35 cellular contexts compared by ENCODE assay signal in genomic region chr15:40293905-40294895, GRCh38. TPM values are rescaled to one million over a fixed set of nuclear protein-coding genes. Genes with fewer than 3 reads are reported as not detected.
DNase-seq lines count a peak whose midpoint lies in the region; ATAC-seq and TF ChIP-seq lines count a peak whose summit lies in the region.
"Had no signal": no experiment of that assay in that cellular context is flagged by ENCODE, and none has a peak within 500 bp of the region (broad histone marks: within the 10 kb centered on the region; RNA-seq: fewer than 3 reads in every experiment).

No MANE protein-coding gene starts in this region.

- no peaks in the 10 kb centered on the region for H4K20me1 ChIP-seq in neural cell (ENCODE audit: insufficient read depth)
- H4K20me1 ChIP-seq in GM23248 (ENCODE audit: insufficient read depth), result no peaks in the 10 kb centered on the region

- intact Hi-C loops in Right ventricle myocardium superior (cut with DNase I) (no loop called here), left cardiac atrium (cut with DNase I) (no loop called here), spleen (cut with DNase I; ENCODE audit: low total_unique reads) (no loop called here), tibial artery (cut with DNase I; ENCODE audit: low total_unique reads) (no loop called here), colonic mucosa (cut with DNase I) (no loop called here)

- H3K4me1 ChIP-seq in spleen (peaks cover 0 to 26% (median 7%) of the 10 kb centered on the region in 6 donors), tibial artery (peaks cover 0 to 14% (median 12%) of the 10 kb centered on the region in 4 donors), GM23248 (ENCODE audit: insufficient read depth) (no peaks in the 10 kb centered on the region), colonic mucosa (peaks cover 4% of the 10 kb centered on the region)
- H3K4me1 ChIP-seq: parathyroid adenoma had no signal

- H3K4me2 ChIP-seq in neural cell (ENCODE audit: low read length) (peak overlapping the region; percentile 18), GM23248 (ENCODE audit: unreplicated experiment) (no peak overlapping the region)

- H3K9ac ChIP-seq in neural cell (ENCODE audit: low read length) (peak overlapping the region; percentile 53), GM23248 (no peak overlapping the region), colonic mucosa (ENCODE audit: low read depth in 2 of 2, low read length in 2 of 2) (no peak overlapping the region)
- H3K9ac ChIP-seq: parathyroid adenoma had no signal

- H3K36me3 ChIP-seq in neural cell (ENCODE audit: insufficient read depth, low read length) (no peaks in the 10 kb centered on the region), spleen (peaks cover 3 to 100% (median 65%) of the 10 kb centered on the region in 6 donors), tibial artery (no peaks in the 10 kb centered on the region), GM23248 (ENCODE audit: low read depth) (no peaks in the 10 kb centered on the region), colonic mucosa (no peaks in the 10 kb centered on the region)
- H3K36me3 ChIP-seq: esophagus muscularis mucosa, thyroid gland had no signal

- H3K4me3 ChIP-seq in neural cell (ENCODE audit: low read length) (peak overlapping the region; percentile 51), spleen (no peak overlapping the region), tibial artery (no peak overlapping the region), GM23248 (no peak overlapping the region), colonic mucosa (no peak overlapping the region)
- H3K4me3 ChIP-seq: esophagus muscularis mucosa, GM12878, heart left ventricle, lung, stomach, thyroid gland had no signal

- TF ChIP-seq EP300 in neural cell (conservative IDR thresholded peaks at IDR 0.05; ENCODE audit: poor library complexity, severe bottlenecking), result peak; percentile 80

- no peaks in the 10 kb centered on the region for H3K79me2 ChIP-seq in neural cell (replicated peaks; ENCODE audit: insufficient read depth, low read length)
- no peaks in the 10 kb centered on the region for H3K79me2 ChIP-seq in GM23248 (ENCODE audit: insufficient read depth)
- H3K79me2 ChIP-seq: parathyroid adenoma had no signal

- no peak overlapping the region for H3K4me3 Mint-ChIP-seq in chondrocyte (ENCODE audit: unreplicated experiment)
- H3K4me3 Mint-ChIP-seq: activated naive CD8-positive, alpha-beta T cell treated with anti-CD3 and anti-CD28 coated beads for 36 hours; activated T-cell treated with anti-CD3 and anti-CD28 coated beads, Interleukin-2, amount 50 U/mL, for 24 hours; CD8-positive, alpha-beta T cell; naive thymus-derived CD8-positive, alpha-beta T cell; T-helper 17 cell had no signal

- WGBS in spleen, 5 donors, result 88 to 93% (median 90%) methylated on average over 14 to 20 of the region's 20 CpGs
- 80 to 81% methylated on average over 20 of the region's 20 CpGs for WGBS in GM23248 (ENCODE audit: low coverage in 1 of 2, low lambda C conversion rate in 2 of 2, missing lambda C conversion rate in 2 of 2), 2 experiments

- H3K27ac Mint-ChIP-seq in chondrocyte (ENCODE audit: unreplicated experiment), result no peak overlapping the region
- H3K27ac Mint-ChIP-seq: activated naive CD8-positive, alpha-beta T cell treated with anti-CD3 and anti-CD28 coated beads for 36 hours; activated T-cell treated with anti-CD3 and anti-CD28 coated beads, Interleukin-2, amount 50 U/mL, for 24 hours; CD8-positive, alpha-beta T cell had no signal

- ATAC-seq in Right ventricle myocardium superior (ENCODE audit: poor library complexity) (no peak), left cardiac atrium (no peak)
- ATAC-seq: CD8-positive, alpha-beta T cell; GM12878; heart left ventricle; naive thymus-derived CD8-positive, alpha-beta T cell; Right ventricle myocardium inferior; sciatic nerve; T-helper 17 cell had no signal

- peaks cover 6% of the 10 kb centered on the region for H3K27me3 Mint-ChIP-seq in chondrocyte (ENCODE audit: low read depth)
- H3K27me3 Mint-ChIP-seq: activated naive CD8-positive, alpha-beta T cell treated with anti-CD3 and anti-CD28 coated beads for 36 hours; activated T-cell treated with anti-CD3 and anti-CD28 coated beads, Interleukin-2, amount 50 U/mL, for 24 hours; naive thymus-derived CD8-positive, alpha-beta T cell; T-helper 17 cell had no signal

- H3K27me3 ChIP-seq in neural cell (ENCODE audit: insufficient read depth, low read depth, low read length) (no peaks in the 10 kb centered on the region), spleen (replicated peaks in 1 of 7) (peaks cover 0 to 13% (median 0%) of the 10 kb centered on the region in 7 donors), tibial artery (peaks cover 0 to 30% of the 10 kb centered on the region in 2 donors), GM23248 (replicated peaks; ENCODE audit: insufficient read depth) (peaks cover 27% of the 10 kb centered on the region; the same call in 1 of the 2 replicates), colonic mucosa (no peaks in the 10 kb centered on the region)
- H3K27me3 ChIP-seq: esophagus muscularis mucosa, heart left ventricle, thyroid gland had no signal

- peaks cover 2% of the 10 kb centered on the region for H3K9me3 Mint-ChIP-seq in chondrocyte (ENCODE audit: low read depth)
- H3K9me3 Mint-ChIP-seq: activated naive CD8-positive, alpha-beta T cell treated with anti-CD3 and anti-CD28 coated beads for 36 hours; activated T-cell treated with anti-CD3 and anti-CD28 coated beads, Interleukin-2, amount 50 U/mL, for 24 hours; CD8-positive, alpha-beta T cell had no signal

- no peaks in the 10 kb centered on the region for H3K9me3 ChIP-seq in neural cell (ENCODE audit: low read length)
- H3K9me3 ChIP-seq in spleen, result peaks cover 0 to 1% (median 0%) of the 10 kb centered on the region in 8 donors
- no peaks in the 10 kb centered on the region for H3K9me3 ChIP-seq in tibial artery
- H3K9me3 ChIP-seq in GM23248 (ENCODE audit: low read depth), result no peaks in the 10 kb centered on the region
- no peaks in the 10 kb centered on the region for H3K9me3 ChIP-seq in colonic mucosa
- H3K9me3 ChIP-seq: esophagus muscularis mucosa, stomach, thyroid gland had no signal

- H3K36me3 Mint-ChIP-seq in chondrocyte (ENCODE audit: low read depth), result no peaks in the 10 kb centered on the region

- no peak for TF ChIP-seq RAD21 in neural cell (conservative IDR thresholded peaks at IDR 0.05)

- H2AFZ ChIP-seq in neural cell (ENCODE audit: low read depth, low read length) (no peak overlapping the region), GM23248 (no peak overlapping the region)
- H2AFZ ChIP-seq: parathyroid adenoma had no signal

- H3K27ac ChIP-seq in neural cell (ENCODE audit: low read length), result peak overlapping the region; percentile 78
- H3K27ac ChIP-seq in spleen, result no peak overlapping the region
- no peak overlapping the region for H3K27ac ChIP-seq in tibial artery
- H3K27ac ChIP-seq in GM23248, result no peak overlapping the region
- no peak overlapping the region for H3K27ac ChIP-seq in colonic mucosa
- H3K27ac ChIP-seq: esophagus muscularis mucosa, heart left ventricle, parathyroid adenoma, stomach, thyroid gland had no signal

- in situ Hi-C loops in GM23248 (cut with MboI), result no loop called here

- H3K9me2 ChIP-seq in neural cell (ENCODE audit: insufficient read depth, low read length) (no peaks in the 10 kb centered on the region), GM23248 (ENCODE audit: insufficient read depth) (no peaks in the 10 kb centered on the region)

- no peak for TF ChIP-seq CTCF in chondrocyte (IDR thresholded peaks at IDR 0.05)
- TF ChIP-seq CTCF in neural cell (IDR thresholded peaks at IDR 0.05; ENCODE audit: poor library complexity, severe bottlenecking), result no peak
- TF ChIP-seq CTCF in spleen (IDR thresholded peaks at IDR 0.05 in 8 of 11, conservative IDR thresholded peaks at IDR 0.05 in 3 of 11), result no peak
- TF ChIP-seq CTCF in tibial artery (IDR thresholded peaks at IDR 0.05), result no peak
- TF ChIP-seq CTCF in colonic mucosa (IDR thresholded peaks at IDR 0.05), result no peak

- H3F3A ChIP-seq in neural cell (ENCODE audit: insufficient read depth, low read length, poor library complexity, severe bottlenecking) (no peaks in the 10 kb centered on the region), GM23248 (ENCODE audit: insufficient read depth) (no peaks in the 10 kb centered on the region)

- peak; percentile 27 for DNase-seq in Right ventricle myocardium superior
- DNase-seq in left cardiac atrium, result no peak
- DNase-seq in chondrocyte (ENCODE audit: low spot score), result peak; percentile 84
- DNase-seq in spleen, result peak; percentile 47
- DNase-seq in tibial artery, result no peak
- no peak for DNase-seq in GM23248
- DNase-seq in colonic mucosa, result no peak
- DNase-seq: activated CD4-positive, CD25-positive, alpha-beta regulatory T cell; activated effector memory CD4-positive, alpha-beta T cell treated with anti-CD3 and anti-CD28 coated beads, Interleukin-2, amount 50 U/mL, for 16 hours; activated naive CD8-positive, alpha-beta T cell treated with anti-CD3 and anti-CD28 coated beads for 36 hours; activated T-cell treated with anti-CD3 and anti-CD28 coated beads, Interleukin-2, amount 50 U/mL, for 24 hours; AML-193; CD8-positive, alpha-beta T cell; cortex of kidney; foreskin fibroblast; HCEC 1CT; islet precursor cell; MV-4-11; naive thymus-derived CD8-positive, alpha-beta T cell; NCI-H510A treated with DMSO at 0.1 percent for 48 hours; stimulated activated CD4-positive, alpha-beta T cell treated with anti-CD3 and anti-CD28 coated beads, Interleukin-12 subunit alpha, Interleukin-12 subunit beta, amount 100 ng/mL, for 4 hours; stimulated activated CD4-positive, alpha-beta T cell treated with anti-CD3 and anti-CD28 coated beads, Interleukin-2, amount 100 ng/mL, for 48 hours; stomach; T-helper 17 cell; thyroid gland had no signal

- TF ChIP-seq POLR2A in spleen (IDR thresholded peaks at IDR 0.05), result no peak

- peaks cover 5% of the 10 kb centered on the region for H3K4me1 Mint-ChIP-seq in chondrocyte (ENCODE audit: low read depth)
- H3K4me1 Mint-ChIP-seq: activated naive CD8-positive, alpha-beta T cell treated with anti-CD3 and anti-CD28 coated beads for 36 hours had no signal

RNA-seq across cellular contexts. Expression of gene ANKRD63, which starts 11.3 kb away (rescaled TPM):
- total RNA-seq in Right ventricle myocardium superior (0.65 TPM), left cardiac atrium (under 1 TPM in 1 of 2 donors, not detected in 1; 0.65 TPM), chondrocyte (0.25 to 1.1 TPM in 2 of 3 replicates, not detected in the other), spleen (not detected), colonic mucosa (not detected)
- polyA plus RNA-seq in neural cell (2.1 TPM in 1 of 2 replicates, not detected in the other), spleen (not detected), GM23248 (2016; fragmentation: Nextera tagmentation; extraction: Ambion mirVana) (not detected in 2 replicates)
- polyA minus RNA-seq in neural cell, result not detected in 2 replicates
- not detected in 2 replicates for total RNA-seq in GM23248 (2014; rRNA removed; shearing (Covaris generic))
- total RNA-seq: activated naive CD8-positive, alpha-beta T cell treated with anti-CD3 and anti-CD28 coated beads for 36 hours; bronchial epithelial cell; CD8-positive, alpha-beta T cell; esophagus muscularis mucosa; GM12878; lung; mononuclear cell; sciatic nerve had no signal
- polyA plus RNA-seq: GM12878, heart left ventricle, lung, stomach had no signal

RNA-seq across cellular contexts. Expression of gene PLCB2, which starts 13.5 kb away (rescaled TPM):
- total RNA-seq in Right ventricle myocardium superior, result 7.7 TPM
- total RNA-seq in left cardiac atrium, result 10 to 100 TPM in 1 of 2 donors, 1 to 10 TPM in 1; 8.4 to 13.5 TPM
- total RNA-seq in chondrocyte, result 1.4 to 3.4 TPM (median 2.8 TPM) in 3 replicates
- 7.4 and 9.2 TPM in 2 replicates for polyA plus RNA-seq in neural cell
- 3.2 and 4.1 TPM in 2 replicates for polyA minus RNA-seq in neural cell
- 100 to 1,000 TPM; 175 to 247 (median 189) TPM for total RNA-seq in spleen
- polyA plus RNA-seq in spleen, result 100 to 1,000 TPM in 2 of 3 donors, 10 to 100 TPM in 1; 63.8 to 190 (median 168) TPM
- total RNA-seq in GM23248 (2014; rRNA removed; shearing (Covaris generic)), result 0.54 and 0.76 TPM in 2 replicates
- polyA plus RNA-seq in GM23248 (2016; fragmentation: Nextera tagmentation; extraction: Ambion mirVana), result 1.1 TPM in 2 replicates
- 1 to 10 TPM; 5.7 to 9.5 TPM for total RNA-seq in colonic mucosa
- total RNA-seq: bronchial epithelial cell had no signal

RNA-seq across cellular contexts. Expression of gene INAFM2, which starts 29.3 kb away (rescaled TPM):
- 56.2 TPM for total RNA-seq in Right ventricle myocardium superior
- 10 to 100 TPM; 53.4 to 76.6 TPM for total RNA-seq in left cardiac atrium
- total RNA-seq in chondrocyte, result 68.8 to 128 TPM (median 80.6 TPM) in 3 replicates
- 14.8 and 15.7 TPM in 2 replicates for polyA plus RNA-seq in neural cell
- polyA minus RNA-seq in neural cell, result 20.4 and 20.7 TPM in 2 replicates
- total RNA-seq in spleen, result 10 to 100 TPM; 16.8 to 29.6 (median 22.9) TPM
- 10 to 100 TPM in 1 of 3 donors, 1 to 10 TPM in 2; 7.4 to 10.9 (median 9.8) TPM for polyA plus RNA-seq in spleen
- 16.6 and 19.9 TPM in 2 replicates for total RNA-seq in GM23248 (2014; rRNA removed; shearing (Covaris generic))
- 3.9 and 4.5 TPM in 2 replicates for polyA plus RNA-seq in GM23248 (2016; fragmentation: Nextera tagmentation; extraction: Ambion mirVana)
- 10 to 100 TPM; 10.8 to 28.6 TPM for total RNA-seq in colonic mucosa

RNA-seq across cellular contexts. Expression of gene CCDC9B, which starts 46.5 kb away (rescaled TPM):
- total RNA-seq in Right ventricle myocardium superior (155 TPM), left cardiac atrium (10 to 100 TPM; 72.1 to 83.8 TPM), chondrocyte (55.4 to 60.0 TPM (median 58.0 TPM) in 3 replicates), spleen (10 to 100 TPM in 3 of 7 donors, 1 to 10 TPM in 4; 3.5 to 19.4 (median 9.4) TPM), colonic mucosa (10 to 100 TPM; 13.1 to 28.7 TPM)
- polyA plus RNA-seq in neural cell (not detected in 2 replicates), spleen (1 to 10 TPM; 2.2 to 8.0 (median 3.1) TPM), GM23248 (2016; fragmentation: Nextera tagmentation; extraction: Ambion mirVana) (28.8 and 33.1 TPM in 2 replicates)
- not detected in 2 replicates for polyA minus RNA-seq in neural cell
- 16.9 and 19.6 TPM in 2 replicates for total RNA-seq in GM23248 (2014; rRNA removed; shearing (Covaris generic))

RNA-seq across cellular contexts. Expression of gene PAK6, which starts 55.3 kb away (rescaled TPM):
- total RNA-seq in Right ventricle myocardium superior (9.7 TPM), left cardiac atrium (10 to 100 TPM in 1 of 2 donors, 1 to 10 TPM in 1; 6.8 to 10.1 TPM), chondrocyte (0.37 to 0.41 TPM in 2 of 3 replicates, not detected in the other), spleen (1 to 10 TPM; 1.5 to 5.4 (median 2.0) TPM), colonic mucosa (10 to 100 TPM in 1 of 2 donors, 1 to 10 TPM in 1; 4.9 to 10.4 TPM)
- polyA plus RNA-seq in neural cell (32.4 and 38.9 TPM in 2 replicates), spleen (under 1 TPM; 0.24 to 0.46 (median 0.38) TPM), GM23248 (2016; fragmentation: Nextera tagmentation; extraction: Ambion mirVana) (not detected in 2 replicates)
- polyA minus RNA-seq in neural cell, result 40.3 and 57.7 TPM in 2 replicates
- not detected in 2 replicates for total RNA-seq in GM23248 (2014; rRNA removed; shearing (Covaris generic))
- total RNA-seq: naive thymus-derived CD8-positive, alpha-beta T cell; T-helper 17 cell had no signal

Comparison
In these comparisons a context has a peak if more than half of its experiments do, and no peak if none do; other contexts are left out.
1. DNase-seq: peak in Right ventricle myocardium superior (single experiment), chondrocyte (single experiment) and spleen (single experiment); none in left cardiac atrium (single experiment), tibial artery (0 of 2), GM23248 (single experiment) and colonic mucosa (single experiment).
2. RNA of gene PLCB2, which starts 13.5 kb away (total RNA-seq): 175 to 247 TPM in spleen; 8.4 to 13.5 TPM in left cardiac atrium, 5.7 to 9.5 TPM in colonic mucosa, 7.7 TPM in Right ventricle myocardium superior (single experiment), 1.4 to 3.4 TPM in chondrocyte and 0.54 to 0.76 TPM in GM23248; every median in the first group is over 10 times any median in the second.